In genomic region chr15:83567318-83567717, GRCh38 we compare ENCODE assay signal across 22 cellular contexts.
"Had no signal": no experiment of that assay in that cellular context is flagged by ENCODE, and none has a peak within 500 bp of the region (broad histone marks: within the 10 kb centered on the region; RNA-seq: fewer than 3 reads in every experiment).

No MANE protein-coding gene starts in this region.

- H3K4me3 ChIP-seq: adrenal gland, ascending aorta, cardiac muscle cell, coronary artery, neural progenitor cell, upper lobe of right lung had no signal

- H3K4me1 ChIP-seq: adrenal gland, ascending aorta, neural progenitor cell, parathyroid adenoma, upper lobe of right lung had no signal

- H3K27ac ChIP-seq: adrenal gland, ascending aorta, cardiac muscle cell, coronary artery, neural progenitor cell, parathyroid adenoma, upper lobe of right lung had no signal

- H3K79me2 ChIP-seq: parathyroid adenoma had no signal

- H3K9ac ChIP-seq: neural progenitor cell, parathyroid adenoma had no signal

- FAIRE-seq: kidney had no signal

- H2AFZ ChIP-seq: neural progenitor cell, parathyroid adenoma had no signal

- H3K9me3 ChIP-seq: adrenal gland, ascending aorta, upper lobe of right lung had no signal

- DNase-seq: activated B cell treated with CpG ODN at 0.5 μM for 24 hours; activated CD4-positive, alpha-beta T cell treated with anti-CD3 and anti-CD28 coated beads, Interleukin-2, amount 50 U/mL, for 4 hours; activated effector memory CD4-positive, alpha-beta T cell treated with anti-CD3 and anti-CD28 coated beads, Interleukin-2, amount 50 U/mL, for 16 hours; activated naive CD4-positive, alpha-beta T cell treated with anti-CD3 and anti-CD28 coated beads for 36 hours; activated naive CD8-positive, alpha-beta T cell treated with anti-CD3 and anti-CD28 coated beads for 36 hours; adrenal gland; cerebellar nuclear complex; effector memory CD8-positive, alpha-beta T cell; hippocampal formation; kidney; natural killer cell; occipital lobe; right cardiac atrium; stimulated activated CD4-positive, alpha-beta T cell treated with anti-CD3 and anti-CD28 coated beads, Interleukin-15, amount 100 ng/mL, for 24 hours; stimulated activated naive CD8-positive, alpha-beta T cell treated with anti-CD3 and anti-CD28 coated beads, Interleukin-15, Interleukin-2, amounts not matched to agents 100 U/mL and 50 U/mL, for 24 hours; T-cell; upper lobe of right lung had no signal

- H3K27me3 ChIP-seq: adrenal gland, ascending aorta, cardiac muscle cell, neural progenitor cell, upper lobe of right lung had no signal

- ATAC-seq: effector memory CD8-positive, alpha-beta T cell; natural killer cell; right cardiac atrium; stimulated activated naive CD8-positive, alpha-beta T cell treated with anti-CD3 and anti-CD28 coated beads, Interleukin-15, Interleukin-2, amounts not matched to agents 100 U/mL and 50 U/mL, for 24 hours; T-cell; upper lobe of right lung had no signal

- H3K36me3 ChIP-seq: adrenal gland, ascending aorta, cardiac muscle cell, neural progenitor cell, upper lobe of right lung had no signal

- H3K4me2 ChIP-seq: neural progenitor cell had no signal
